Comparison of ENCODE assay signal across 1 cellular context in the genomic region with DNA sequence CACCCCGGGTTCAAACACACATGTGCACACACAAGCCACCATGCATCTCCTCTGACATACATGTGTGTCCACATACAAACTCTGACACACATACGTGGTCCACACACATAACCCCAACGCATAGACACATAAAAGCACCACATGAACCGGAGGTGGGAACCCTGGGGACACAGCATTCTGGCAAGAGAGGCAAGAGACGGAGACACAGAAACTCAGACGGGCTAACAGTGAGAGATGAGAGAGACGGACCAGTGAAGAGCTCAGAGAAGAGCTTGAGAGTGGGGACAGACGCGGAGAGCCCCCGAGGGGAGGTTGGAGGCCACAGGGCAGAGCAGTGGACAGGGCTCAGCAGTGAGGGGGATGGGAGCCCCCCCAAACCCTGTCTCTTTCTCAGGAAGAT.
TF ChIP-seq lines count a peak whose summit lies in the region.

No MANE protein-coding gene starts in this region.

TF ChIP-seq in H1, 55 proteins besides CTCF, POLR2A, EP300 and RAD21:
- no peak for TF ChIP-seq SIN3A (conservative IDR thresholded peaks at IDR 0.05 in 1 of 2, IDR thresholded peaks at IDR 0.05 in 1 of 2; ENCODE audit: low read depth in 1 of 2, low read length in 2 of 2)
- no peak for TF ChIP-seq CBX8 (IDR thresholded peaks at IDR 0.05; ENCODE audit: borderline replicate concordance, low read depth, low read length)
- TF ChIP-seq KDM1A (IDR thresholded peaks at IDR 0.05; ENCODE audit: borderline replicate concordance, low read length): no peak
- no peak for TF ChIP-seq HDAC2 (IDR thresholded peaks at IDR 0.05; ENCODE audit: borderline replicate concordance in 1 of 2, low read depth in 2 of 2, low read length in 2 of 2)
- no peak for TF ChIP-seq HDAC6 (IDR thresholded peaks at IDR 0.05; ENCODE audit: low read depth, low read length)
- TF ChIP-seq BRCA1 (IDR thresholded peaks at IDR 0.05; ENCODE audit: low read depth, low read length): no peak
- TF ChIP-seq FOSL1 (IDR thresholded peaks at IDR 0.05; ENCODE audit: insufficient read depth, low read depth, low read length): no peak
- TF ChIP-seq, protein P1, sequence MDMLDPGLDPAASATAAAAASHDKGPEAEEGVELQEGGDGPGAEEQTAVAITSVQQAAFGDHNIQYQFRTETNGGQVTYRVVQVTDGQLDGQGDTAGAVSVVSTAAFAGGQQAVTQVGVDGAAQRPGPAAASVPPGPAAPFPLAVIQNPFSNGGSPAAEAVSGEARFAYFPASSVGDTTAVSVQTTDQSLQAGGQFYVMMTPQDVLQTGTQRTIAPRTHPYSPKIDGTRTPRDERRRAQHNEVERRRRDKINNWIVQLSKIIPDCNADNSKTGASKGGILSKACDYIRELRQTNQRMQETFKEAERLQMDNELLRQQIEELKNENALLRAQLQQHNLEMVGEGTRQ (IDR thresholded peaks at IDR 0.05; ENCODE audit: low read length): no peak
- no peak for TF ChIP-seq JUND (IDR thresholded peaks at IDR 0.05; ENCODE audit: low read length)
- no peak for TF ChIP-seq EZH2 (IDR thresholded peaks at IDR 0.05; ENCODE audit: low read depth, low read length, severe bottlenecking)
- TF ChIP-seq RXRA (IDR thresholded peaks at IDR 0.05; ENCODE audit: insufficient read depth, low read depth, low read length): no peak
- no peak for TF ChIP-seq YY1 (IDR thresholded peaks at IDR 0.05; ENCODE audit: low read depth, low read length)
- no peak for TF ChIP-seq BACH1 (IDR thresholded peaks at IDR 0.05; ENCODE audit: low read length)
- TF ChIP-seq SP2 (IDR thresholded peaks at IDR 0.05; ENCODE audit: low read length): no peak
- TF ChIP-seq, protein P2, sequence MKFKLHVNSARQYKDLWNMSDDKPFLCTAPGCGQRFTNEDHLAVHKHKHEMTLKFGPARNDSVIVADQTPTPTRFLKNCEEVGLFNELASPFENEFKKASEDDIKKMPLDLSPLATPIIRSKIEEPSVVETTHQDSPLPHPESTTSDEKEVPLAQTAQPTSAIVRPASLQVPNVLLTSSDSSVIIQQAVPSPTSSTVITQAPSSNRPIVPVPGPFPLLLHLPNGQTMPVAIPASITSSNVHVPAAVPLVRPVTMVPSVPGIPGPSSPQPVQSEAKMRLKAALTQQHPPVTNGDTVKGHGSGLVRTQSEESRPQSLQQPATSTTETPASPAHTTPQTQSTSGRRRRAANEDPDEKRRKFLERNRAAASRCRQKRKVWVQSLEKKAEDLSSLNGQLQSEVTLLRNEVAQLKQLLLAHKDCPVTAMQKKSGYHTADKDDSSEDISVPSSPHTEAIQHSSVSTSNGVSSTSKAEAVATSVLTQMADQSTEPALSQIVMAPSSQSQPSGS (IDR thresholded peaks at IDR 0.05; ENCODE audit: low read length): no peak
- no peak for TF ChIP-seq SIX5 (IDR thresholded peaks at IDR 0.05; ENCODE audit: low read depth, low read length)
- no peak for TF ChIP-seq CHD1 (IDR thresholded peaks at IDR 0.05; ENCODE audit: low read depth, low read length)
TF ChIP-seq in H1: peak in this region for 0.
